In the genomic region with DNA sequence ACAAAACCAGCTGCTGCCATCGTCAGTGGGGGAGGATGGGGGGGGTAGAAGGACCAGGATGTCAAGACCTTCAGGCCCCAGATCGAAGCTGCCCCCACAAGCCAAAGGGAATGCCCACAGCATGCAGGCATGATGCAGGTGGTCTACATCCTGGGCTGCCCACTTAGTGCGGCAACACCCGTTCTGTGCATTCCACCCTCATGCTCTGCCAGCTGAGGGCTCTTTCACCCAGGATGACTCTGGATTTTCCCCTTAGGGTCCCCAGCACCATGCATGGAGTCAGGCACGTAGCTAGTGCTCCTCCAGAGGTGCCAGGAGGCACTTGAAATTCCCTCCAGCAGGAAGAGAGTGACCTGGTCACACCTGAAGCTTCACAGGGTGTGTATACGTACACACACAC, we compare ENCODE assay signal across 20 cellular contexts.
A peak's percentile ranks its signal among the peaks of the same experiment; 100 is the strongest.
DNase-seq lines count a peak whose midpoint lies in the region; ATAC-seq and TF ChIP-seq lines count a peak whose summit lies in the region.
"Had no signal": no experiment of that assay in that cellular context is flagged by ENCODE, and none has a peak within 500 bp of the region (broad histone marks: within the 10 kb centered on the region; RNA-seq: fewer than 3 reads in every experiment).

No MANE protein-coding gene starts in this region.

- POLR2A ChIA-PET in RWPE1 (lab: Yijun Ruan, JAX; ENCODE audit: low non-redundant PET) = interaction anchor here (0.6 kb wide), 1 partner anchor 70 kb away, joined by 3 read pairs; no protein-coding TSS in a partner anchor

- H3K4me2 ChIP-seq in BLaER1 = peak overlapping the region; percentile 29; the same call in 1 of the 2 replicates
- no peak overlapping the region for H3K4me2 ChIP-seq in neuronal stem cell (ENCODE audit: insufficient read depth, low read length, poor library complexity, severe bottlenecking)

- no peak overlapping the region for H3K23ac ChIP-seq in neuronal stem cell (ENCODE audit: low read depth, low read length, poor library complexity)

- H3K27me3 ChIP-seq in BLaER1 = no peaks in the 10 kb centered on the region
- no peaks in the 10 kb centered on the region for H3K27me3 ChIP-seq in esophagus (ENCODE audit: control insufficient read depth in 1 of 2, insufficient read depth in 2 of 2, low read length in 2 of 2)
- no peaks in the 10 kb centered on the region for H3K27me3 ChIP-seq in neuronal stem cell (ENCODE audit: control insufficient read depth in 3 of 3, insufficient read depth in 3 of 3, low read depth in 1 of 3, low read length in 3 of 3)
- H3K27me3 ChIP-seq in effector memory CD4-positive, alpha-beta T cell (replicated peaks; ENCODE audit: control insufficient read depth, insufficient read depth, low read length, poor library complexity, severe bottlenecking) = no peaks in the 10 kb centered on the region
- H3K27me3 ChIP-seq: pancreas had no signal

- peak overlapping the region; percentile 80 for H2BK15ac ChIP-seq in neuronal stem cell (ENCODE audit: low read length)

- H4K20me1 ChIP-seq in BLaER1 = peaks cover 70% of the 10 kb centered on the region

- no peak for ATAC-seq in GM18909 (IDR thresholded peaks at IDR 0.05; ENCODE audit: poor library complexity, unreplicated experiment)
- ATAC-seq: K562 had no signal

- H3K4ac ChIP-seq in neuronal stem cell (ENCODE audit: low read length) = no peak overlapping the region

- H2BK12ac ChIP-seq in neuronal stem cell (ENCODE audit: low read length) = no peak overlapping the region

- DNase-seq in RWPE1 (ENCODE audit: low spot score) (no peak), neuronal stem cell (ENCODE audit: low spot score) (no peak), occipital lobe (lab: John Stamatoyannopoulos, UW) (no peak), substantia nigra (lab: John Stamatoyannopoulos, UW) (no peak)
- DNase-seq in effector memory CD4-positive, alpha-beta T cell = no peak
- DNase-seq: activated CD8-positive, alpha-beta memory T cell treated with anti-CD3 and anti-CD28 coated beads, Interleukin-2, amount 50 U/mL, for 4 hours; activated naive CD8-positive, alpha-beta T cell treated with anti-CD3 and anti-CD28 coated beads for 36 hours; DMS 273 treated with DMSO at 0.1 percent for 48 hours; effector CD4-positive, alpha-beta T cell; H7; mesenchymal stem cell; NCI-H524; right cardiac atrium; stimulated activated CD4-positive, alpha-beta T cell treated with anti-CD3 and anti-CD28 coated beads, Interleukin-15, amount 100 ng/mL, for 24 hours; stimulated activated CD8-positive, alpha-beta memory T cell treated with anti-CD3 and anti-CD28 coated beads, Interleukin-4, amount 100 ng/mL, for 48 hours had no signal

- H3K36me3 ChIP-seq in BLaER1 = peaks cover 60% of the 10 kb centered on the region
- H3K36me3 ChIP-seq in esophagus (ENCODE audit: control insufficient read depth in 2 of 2, insufficient read depth in 2 of 2, low read length in 1 of 2) = no peaks in the 10 kb centered on the region
- H3K36me3 ChIP-seq in neuronal stem cell (replicated peaks in 1 of 2; ENCODE audit: control insufficient read depth in 2 of 2, insufficient read depth in 2 of 2, low read length in 2 of 2) = peaks cover 0 to 13% of the 10 kb centered on the region in 2 donors
- H3K36me3 ChIP-seq in effector memory CD4-positive, alpha-beta T cell (ENCODE audit: control insufficient read depth, insufficient read depth, low read length) = no peaks in the 10 kb centered on the region
- H3K36me3 ChIP-seq: pancreas had no signal

- H3K9me3 ChIP-seq in BLaER1 = no peaks in the 10 kb centered on the region
- H3K9me3 ChIP-seq in esophagus (ENCODE audit: control insufficient read depth in 2 of 2, insufficient read depth in 1 of 2, low read depth in 1 of 2, low read length in 1 of 2) = no peaks in the 10 kb centered on the region
- no peaks in the 10 kb centered on the region for H3K9me3 ChIP-seq in neuronal stem cell (replicated peaks in 1 of 2; ENCODE audit: control insufficient read depth in 2 of 2, insufficient read depth in 1 of 2, low read depth in 1 of 2, low read length in 2 of 2)
- no peaks in the 10 kb centered on the region for H3K9me3 ChIP-seq in effector memory CD4-positive, alpha-beta T cell (ENCODE audit: control insufficient read depth, low read length)
- H3K9me3 ChIP-seq: pancreas had no signal

- 0 out of 2 replicates have a peak overlapping the region, but pooled peaks have one; percentile 9 for H3K27ac ChIP-seq in BLaER1
- H3K27ac ChIP-seq in RWPE1 = peak overlapping the region; percentile 91
- H3K27ac ChIP-seq in esophagus (ENCODE audit: low read depth in 2 of 2, low read length in 1 of 2) = peak overlapping the region; percentile 91 to 98
- no peak overlapping the region for H3K27ac ChIP-seq in neuronal stem cell (replicated peaks; ENCODE audit: low read length)
- no peak overlapping the region for H3K27ac ChIP-seq in effector memory CD4-positive, alpha-beta T cell (ENCODE audit: insufficient read depth, low read length, poor library complexity, severe bottlenecking)
- H3K27ac ChIP-seq in substantia nigra (ENCODE audit: low read depth, low read length, poor library complexity, severe bottlenecking) = no peak overlapping the region
- H3K27ac ChIP-seq: pancreas had no signal

- no peak overlapping the region for H2BK120ac ChIP-seq in neuronal stem cell (ENCODE audit: low read depth, low read length)

- TF ChIP-seq CTCF in RWPE1 (conservative IDR thresholded peaks at IDR 0.05; ENCODE audit: low read depth) = no peak

- peak overlapping the region; percentile 82 for H2AK5ac ChIP-seq in neuronal stem cell (ENCODE audit: low read depth, low read length)

- no peaks in the 10 kb centered on the region for H3K79me1 ChIP-seq in neuronal stem cell (ENCODE audit: low read depth, low read length)

- CTCF ChIA-PET in RWPE1 (lab: Yijun Ruan, JAX) = interaction anchor here (1.0 to 1.6 kb wide), 2 partner anchors 7 to 74 kb away, joined by 3 to 4 read pairs; no protein-coding TSS in a partner anchor

- peak overlapping the region; percentile 59 for H3K18ac ChIP-seq in neuronal stem cell (ENCODE audit: low read length)

- no peak overlapping the region for H3K9ac ChIP-seq in BLaER1
- no peak overlapping the region for H3K9ac ChIP-seq in neuronal stem cell (ENCODE audit: low read depth, low read length, poor library complexity)

- H3K4me3 ChIP-seq in BLaER1 (no peak overlapping the region), esophagus (ENCODE audit: low read depth in 1 of 2, low read length in 2 of 2) (peak overlapping the region; percentile 23 to 29), neuronal stem cell (ENCODE audit: low read length in 2 of 2) (no peak overlapping the region)
- no peak overlapping the region for H3K4me3 ChIP-seq in effector memory CD4-positive, alpha-beta T cell (ENCODE audit: insufficient read depth, low read depth, low read length, poor library complexity, severe bottlenecking)
- H3K4me3 ChIP-seq: K562, pancreas had no signal

- no peak overlapping the region for H4K91ac ChIP-seq in neuronal stem cell (ENCODE audit: low read depth, low read length, poor library complexity)

- H4K8ac ChIP-seq in neuronal stem cell (ENCODE audit: low read depth, low read length) = no peak overlapping the region

- H3K14ac ChIP-seq in neuronal stem cell (ENCODE audit: low read length) = no peak overlapping the region

- WGBS in esophagus, 2 donors = 62 to 66% methylated on average over 6 of the region's 6 CpGs
- WGBS in neuronal stem cell (ENCODE audit: extremely low coverage in 2 of 2, insufficient read length in 2 of 2, insufficient replicate concordance in 1 of 2), 2 donors = no CpG with 5 or more reads among the region's 6 CpGs

- H2BK5ac ChIP-seq in neuronal stem cell (ENCODE audit: low read length) = no peak overlapping the region

- H3K4me1 ChIP-seq in BLaER1 (peaks cover 70% of the 10 kb centered on the region), esophagus (ENCODE audit: control insufficient read depth in 2 of 2, insufficient read depth in 2 of 2, low read length in 1 of 2) (peaks cover under 1 to 38% of the 10 kb centered on the region in 2 donors), neuronal stem cell (ENCODE audit: control insufficient read depth in 2 of 2, insufficient read depth in 1 of 2, low read depth in 1 of 2, low read length in 2 of 2) (peaks cover 0 to 4% of the 10 kb centered on the region in 2 donors)
- H3K4me1 ChIP-seq in effector memory CD4-positive, alpha-beta T cell (ENCODE audit: control insufficient read depth, insufficient read depth, low read length, poor library complexity, severe bottlenecking) = no peaks in the 10 kb centered on the region

- no peak overlapping the region for H2AFZ ChIP-seq in neuronal stem cell (ENCODE audit: low read length)

Comparison
In these comparisons a context has a peak if more than half of its experiments do, and no peak if none do; other contexts are left out.
1. H3K27ac ChIP-seq: peak in BLaER1 (single experiment), RWPE1 (single experiment) and esophagus (2 of 2); none in neuronal stem cell (single experiment), effector memory CD4-positive, alpha-beta T cell (single experiment) and substantia nigra (single experiment).
2. H3K4me3 ChIP-seq: peak in esophagus (2 of 2); none in BLaER1 (single experiment), neuronal stem cell (0 of 2) and effector memory CD4-positive, alpha-beta T cell (single experiment).